In genomic region chr15:80773122-80773551, GRCh38 we compare ENCODE assay signal across 1 cellular context.
TF ChIP-seq lines count a peak whose summit lies in the region.

No MANE protein-coding gene starts in this region.

TF ChIP-seq in HEK293, 187 proteins besides CTCF, POLR2A, EP300 and RAD21 (continued from another document and continues in another):
- no peak for TF ChIP-seq ZNF704 (tag by site-specific recombination; IDR thresholded peaks at IDR 0.05)
- no peak for TF ChIP-seq ZNF792 (tag by site-specific recombination; IDR thresholded peaks at IDR 0.05)
- TF ChIP-seq SETDB1 (IDR thresholded peaks at IDR 0.05; ENCODE audit: insufficient read length, low read length), result no peak
- peak; percentile 57; the same call in 1 of the 2 replicates for TF ChIP-seq ZSCAN30 (tag by site-specific recombination; IDR thresholded peaks at IDR 0.05)
- no peak for TF ChIP-seq ZNF121 (tag by site-specific recombination; IDR thresholded peaks at IDR 0.05)
- no peak for TF ChIP-seq ZBTB11 (tag by site-specific recombination; conservative IDR thresholded peaks at IDR 0.05; ENCODE audit: low read depth)
- TF ChIP-seq BCL6B (tag by site-specific recombination; IDR thresholded peaks at IDR 0.05), result no peak
- TF ChIP-seq ZNF324 (tag by site-specific recombination; IDR thresholded peaks at IDR 0.05), result 0 out of 2 replicates have a peak, but pooled peaks have one; percentile 45
- no peak for TF ChIP-seq MZF1 (tag by site-specific recombination; IDR thresholded peaks at IDR 0.05; ENCODE audit: borderline replicate concordance)
- TF ChIP-seq ZNF501 (tag by site-specific recombination; IDR thresholded peaks at IDR 0.05), result peak; percentile 57; the same call in 1 of the 2 replicates
- TF ChIP-seq ZNF391 (tag by site-specific recombination; IDR thresholded peaks at IDR 0.05; ENCODE audit: borderline replicate concordance, low read depth), result peak; percentile 92
- no peak for TF ChIP-seq ZNF302 (tag by site-specific recombination; IDR thresholded peaks at IDR 0.05; ENCODE audit: low read depth)
- TF ChIP-seq HOXC10 (CRISPR knock-in tag; IDR thresholded peaks at IDR 0.05), result no peak
- TF ChIP-seq ZNF426 (tag by site-specific recombination; IDR thresholded peaks at IDR 0.05), result no peak
- no peak for TF ChIP-seq ZNF664 (tag by site-specific recombination; IDR thresholded peaks at IDR 0.05)
- TF ChIP-seq ZIC2 (tag by site-specific recombination; IDR thresholded peaks at IDR 0.05), result peak; percentile 98
- TF ChIP-seq ZNF585B (tag by site-specific recombination; IDR thresholded peaks at IDR 0.05), result no peak
- TF ChIP-seq KLF1 (tag by site-specific recombination; IDR thresholded peaks at IDR 0.05), result peak; percentile 67
- peak; percentile 68; the same call in 1 of the 2 replicates for TF ChIP-seq ZNF561 (tag by site-specific recombination; IDR thresholded peaks at IDR 0.05; ENCODE audit: borderline replicate concordance)
- TF ChIP-seq SCRT1 (tag by site-specific recombination; IDR thresholded peaks at IDR 0.05; ENCODE audit: borderline replicate concordance), result peak; percentile 90
- no peak; the same call in 1 of the 2 replicates for TF ChIP-seq ZNF488 (tag by site-specific recombination; IDR thresholded peaks at IDR 0.05)
- TF ChIP-seq MEIS1 (CRISPR knock-in tag; IDR thresholded peaks at IDR 0.05; ENCODE audit: borderline replicate concordance), result no peak
- TF ChIP-seq BCL11A (tag by site-specific recombination; IDR thresholded peaks at IDR 0.05; ENCODE audit: low read depth), result peak; percentile 85
- no peak for TF ChIP-seq ZSCAN5A (tag by site-specific recombination; IDR thresholded peaks at IDR 0.05)
- no peak for TF ChIP-seq ZNF248 (tag by site-specific recombination; IDR thresholded peaks at IDR 0.05)
- TF ChIP-seq ZBTB44 (tag by site-specific recombination; IDR thresholded peaks at IDR 0.05), result peak; percentile 99
- TF ChIP-seq TSHZ1 (tag by site-specific recombination; IDR thresholded peaks at IDR 0.05; ENCODE audit: borderline replicate concordance), result peak; percentile 94
- no peak for TF ChIP-seq GFI1B (tag by site-specific recombination; IDR thresholded peaks at IDR 0.05)
- TF ChIP-seq HIC1 (tag by site-specific recombination; IDR thresholded peaks at IDR 0.05), result peak; percentile 94
- peak; percentile 91 for TF ChIP-seq ZNF843 (tag by site-specific recombination; IDR thresholded peaks at IDR 0.05)
- TF ChIP-seq ZNF140 (tag by site-specific recombination; IDR thresholded peaks at IDR 0.05), result no peak
- TF ChIP-seq ZNF19 (tag by site-specific recombination; IDR thresholded peaks at IDR 0.05; ENCODE audit: low read depth), result no peak
- TF ChIP-seq ZNF623 (tag by site-specific recombination; IDR thresholded peaks at IDR 0.05), result no peak
- no peak for TF ChIP-seq ZNF214 (tag by site-specific recombination; IDR thresholded peaks at IDR 0.05; ENCODE audit: borderline replicate concordance)
- peak; percentile 92 for TF ChIP-seq ZNF639 (tag by site-specific recombination; IDR thresholded peaks at IDR 0.05)
- TF ChIP-seq ZNF157 (tag by site-specific recombination; IDR thresholded peaks at IDR 0.05), result no peak
- no peak for TF ChIP-seq ZSCAN16 (tag by site-specific recombination; IDR thresholded peaks at IDR 0.05)
- no peak for TF ChIP-seq ZNF433 (tag by site-specific recombination; IDR thresholded peaks at IDR 0.05; ENCODE audit: low read depth)
- TF ChIP-seq PRDM6 (tag by site-specific recombination; IDR thresholded peaks at IDR 0.05), result peak; percentile 99
- TF ChIP-seq RBAK (tag by site-specific recombination; IDR thresholded peaks at IDR 0.05), result no peak
